In genomic region chr3:183098538-183099025, GRCh38 we compare ENCODE assay signal across 8 cellular contexts. TPM values are rescaled to one million over a fixed set of nuclear protein-coding genes. Genes with fewer than 3 reads are reported as not detected.
A peak's percentile ranks its signal among the peaks of the same experiment; 100 is the strongest.
DNase-seq lines count a peak whose midpoint lies in the region; ATAC-seq, FAIRE-seq and TF ChIP-seq lines count a peak whose summit lies in the region.

No MANE protein-coding gene starts in this region.

- H3K79me2 ChIP-seq in HepG2 (ENCODE audit: insufficient read depth, low read length): peaks cover 10% of the 10 kb centered on the region

- no peak overlapping the region for H2AFZ ChIP-seq in HepG2 (ENCODE audit: low read length)

- TF ChIP-seq RAD21 in HepG2 (CRISPR knock-in tag; IDR thresholded peaks at IDR 0.05): no peak

- peak; percentile 25 for ATAC-seq in HG03064 (IDR thresholded peaks at IDR 0.05; ENCODE audit: low read depth, unreplicated experiment)
- no peak for ATAC-seq in HepG2
- ATAC-seq in GM18861 (IDR thresholded peaks at IDR 0.05; ENCODE audit: unreplicated experiment): no peak

- TF ChIP-seq EP300 in HepG2 (IDR thresholded peaks at IDR 0.05; ENCODE audit: low read depth in 2 of 2, low read length in 2 of 2) (no peak), HepG2 (CRISPR knock-in tag; IDR thresholded peaks at IDR 0.05; ENCODE audit: borderline replicate concordance) (no peak)

- CTCF ChIA-PET in HepG2 (lab: Yijun Ruan, JAX; ENCODE audit: low intra/inter-chr PET ratio, low total read pairs): no interaction called here

- H3K27me3 ChIP-seq in adrenal gland: no peaks in the 10 kb centered on the region
- no peaks in the 10 kb centered on the region for H3K27me3 ChIP-seq in HepG2 (ENCODE audit: control insufficient read depth in 1 of 2, insufficient read depth in 2 of 2, low read length in 2 of 2)
- H3K27me3 ChIP-seq in thymus (ENCODE audit: control insufficient read depth, insufficient read depth): no peaks in the 10 kb centered on the region

- H3K9me3 ChIP-seq in adrenal gland (replicated peaks in 1 of 3) (no peaks in the 10 kb centered on the region), HepG2 (ENCODE audit: low read length) (no peaks in the 10 kb centered on the region), thymus (ENCODE audit: control insufficient read depth) (no peaks in the 10 kb centered on the region)

- TF ChIP-seq POLR2A in adrenal gland (IDR thresholded peaks at IDR 0.05) (no peak), HepG2 (IDR thresholded peaks at IDR 0.05; ENCODE audit: insufficient read depth in 1 of 2, low read depth in 2 of 2, low read length in 2 of 2) (no peak)

- 3 to 9% (median 5%) methylated on average over 7 to 8 of the region's 8 CpGs for WGBS in adrenal gland, 4 donors
- 0% methylated on average over 3 of the region's 8 CpGs for WGBS in HepG2 (ENCODE audit: low lambda C conversion rate)
- 8% methylated on average over 8 of the region's 8 CpGs for whole genome bisulfite sequencing in thymus

- no peak for TF ChIP-seq CTCF in GM13976 (IDR thresholded peaks at IDR 0.05; ENCODE audit: borderline replicate concordance, control extremely low read depth, extremely low read depth, insufficient read depth, missing control alignments)
- TF ChIP-seq CTCF in adrenal gland (IDR thresholded peaks at IDR 0.05): no peak
- no peak for TF ChIP-seq CTCF in HepG2 (CRISPR knock-in tag; IDR thresholded peaks at IDR 0.05)

- DNase-seq in GM13976 (ENCODE audit: low spot score) (peak; percentile 57), adrenal gland (no peak), HepG2 (ENCODE audit: low spot score) (no peak), ureter (ENCODE audit: low spot score) (no peak), SHP77 treated with DMSO at 0.1 percent for 48 hours (lab: John Stamatoyannopoulos, UW) (no peak)

- H3K27ac ChIP-seq in adrenal gland (peak overlapping the region; percentile 74 to 93 (median 82)), HepG2 (ENCODE audit: extremely low read length, insufficient read depth, low read length) (peak overlapping the region; percentile 68), thymus (ENCODE audit: low read depth) (peak overlapping the region; percentile 89)

- intact Hi-C loops in adrenal gland (cut with DNase I) (no loop called here), HepG2 (cut with micrococcal nuclease; ENCODE audit: unreplicated experiment) (loop anchor here (1.0 kb wide), 1 partner anchor 18 kb away; no protein-coding TSS in a partner anchor)

- no peak for FAIRE-seq in HepG2 (lab: Jason Lieb, UNC)

- H4K20me1 ChIP-seq in HepG2 (ENCODE audit: insufficient read depth, low read length): no peaks in the 10 kb centered on the region

- peaks cover 4 to 22% of the 10 kb centered on the region in 2 donors for H3K4me1 ChIP-seq in adrenal gland (replicated peaks in 1 of 2)
- H3K4me1 ChIP-seq in HepG2 (ENCODE audit: insufficient read depth, low read length): peaks cover 22% of the 10 kb centered on the region
- no peaks in the 10 kb centered on the region for H3K4me1 ChIP-seq in thymus (ENCODE audit: control insufficient read depth, insufficient read depth, low read length)

- no TSS peak for BruUV-seq in HepG2 (replicated peaks; lab: Mats Ljungman, UMichigan)

- peak overlapping the region; percentile 86 for H3K9ac ChIP-seq in HepG2 (ENCODE audit: insufficient read depth, low read depth, low read length)

- H3K4me3 ChIP-seq in adrenal gland (peak overlapping the region; percentile 48 to 77 (median 56)), HepG2 (replicated peaks in 1 of 3; ENCODE audit: insufficient read depth in 1 of 3, low read depth in 2 of 3, low read length in 3 of 3) (peak overlapping the region; percentile 75 to 92 (median 89)), thymus (ENCODE audit: low read length) (peak overlapping the region; percentile 90)

- in situ Hi-C loops in GM13976 (cut with MboI; ENCODE audit: low sequenced_read_pairs, unreplicated experiment): no loop called here
- in situ Hi-C loops in HepG2 (cut with HindIII; ENCODE audit: extremely low pct_ligation_motif_present, low pct_unique_long_range_greater_than_20kb): no loop called here

- POLR2A ChIA-PET in HepG2 (lab: Yijun Ruan, JAX): no interaction called here

- H3K36me3 ChIP-seq in adrenal gland (replicated peaks in 1 of 2) (no peaks in the 10 kb centered on the region), HepG2 (replicated peaks in 1 of 2; ENCODE audit: control insufficient read depth in 1 of 2, insufficient read depth in 2 of 2, low read length in 2 of 2) (no peaks in the 10 kb centered on the region), thymus (ENCODE audit: control insufficient read depth, insufficient read depth) (no peaks in the 10 kb centered on the region)

- H3K4me2 ChIP-seq in HepG2 (ENCODE audit: low read depth, low read length): peak overlapping the region; percentile 77

TF ChIP-seq in HepG2, 621 proteins besides CTCF, POLR2A, EP300 and RAD21:
- no peak for TF ChIP-seq ZNF562 (CRISPR knock-in tag; IDR thresholded peaks at IDR 0.05; ENCODE audit: borderline replicate concordance)
- TF ChIP-seq ZNF446 (CRISPR knock-in tag; IDR thresholded peaks at IDR 0.05): no peak
- TF ChIP-seq, protein P1, sequence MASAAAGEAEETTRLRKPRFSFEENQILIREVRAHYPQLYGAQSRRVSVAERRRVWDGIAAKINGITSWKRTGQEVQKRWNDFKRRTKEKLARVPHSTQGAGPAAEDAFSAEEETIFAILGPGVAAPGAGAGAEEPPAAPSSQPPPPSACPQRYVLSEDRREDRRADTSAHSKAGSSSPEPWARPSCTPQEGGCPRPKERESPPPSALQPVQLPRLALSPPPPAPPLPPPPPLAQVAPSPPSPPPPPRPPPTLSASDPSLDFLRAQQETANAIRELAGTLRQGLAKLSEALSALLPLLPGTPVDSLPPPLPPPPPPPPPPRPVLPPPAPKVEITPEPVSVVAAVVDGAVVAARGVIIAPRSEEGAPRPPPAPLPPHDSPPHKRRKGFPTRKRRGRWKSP (CRISPR knock-in tag; IDR thresholded peaks at IDR 0.05): 0 out of 2 replicates have a peak, but pooled peaks have one; percentile 39

RNA-seq across cellular contexts. Expression of gene MCCC1, which starts 0.7 kb away (rescaled TPM):
- total RNA-seq in adrenal gland: 100 to 1,000 TPM in 1 of 8 donors, 10 to 100 TPM in 7; 40.9 to 137 (median 53.5) TPM
- polyA plus RNA-seq in adrenal gland: 10 to 100 TPM; 47.8 to 65.7 (median 50.6) TPM
- 30.1 and 34.7 TPM in 2 replicates for total RNA-seq in HepG2 (2016; rRNA removed; fragmentation: Illumina TruSeq; extraction: Trizol)
- 11.7 and 14.0 TPM in 2 replicates for total RNA-seq in HepG2 (2016; cell fraction: cytosol; rRNA removed; fragmentation: Illumina TruSeq; extraction: Trizol; ENCODE audit: low read depth)
- total RNA-seq in HepG2 (2016; cell fraction: insoluble cytoplasmic fraction; rRNA removed; fragmentation: Illumina TruSeq; extraction: Trizol): 32.3 TPM in 2 replicates
- total RNA-seq in HepG2 (2016; cell fraction: membrane; rRNA removed; fragmentation: Illumina TruSeq; extraction: Trizol): 14.1 and 14.5 TPM in 2 replicates
- total RNA-seq in HepG2 (2016; cell fraction: nucleus; rRNA removed; fragmentation: Illumina TruSeq; extraction: Trizol): 21.7 and 28.0 TPM in 2 replicates
- polyA plus RNA-seq in HepG2 (2011; rRNA removed): 9.8 and 11.7 TPM in 2 replicates
- 9.4 and 9.6 TPM in 2 replicates for polyA plus RNA-seq in HepG2 (2011; cell fraction: cytosol; rRNA removed)
- 10.8 and 12.3 TPM in 2 replicates for polyA plus RNA-seq in HepG2 (2011; cell fraction: nucleus; rRNA removed)
- 12.0 and 19.1 TPM in 2 replicates for polyA plus RNA-seq in HepG2 (2012)
- polyA plus RNA-seq in HepG2 (2016; cell fraction: cytosol; fragmentation: Illumina TruSeq; extraction: Trizol; ENCODE audit: low read depth): 4.4 and 4.8 TPM in 2 replicates
- polyA plus RNA-seq in HepG2 (2016; cell fraction: insoluble cytoplasmic fraction; fragmentation: Illumina TruSeq; extraction: Trizol; ENCODE audit: low read depth): 29.2 and 34.5 TPM in 2 replicates
- 8.8 and 8.9 TPM in 2 replicates for polyA plus RNA-seq in HepG2 (2016; cell fraction: membrane; fragmentation: Illumina TruSeq; extraction: Trizol; ENCODE audit: low read depth)
- 28.1 and 28.7 TPM in 2 replicates for polyA plus RNA-seq in HepG2 (2016; cell fraction: nucleus; fragmentation: Illumina TruSeq; extraction: Trizol; ENCODE audit: insufficient read depth, low read depth)
- 15.9 and 19.4 TPM in 2 replicates for polyA minus RNA-seq in HepG2 (2011; rRNA and poly(A)+ RNA removed; ENCODE audit: low replicate concordance)
- polyA minus RNA-seq in HepG2 (2011; cell fraction: cytosol; rRNA and poly(A)+ RNA removed): 10.0 and 11.5 TPM in 2 replicates
- 26.1 and 31.3 TPM in 2 replicates for polyA minus RNA-seq in HepG2 (2011; cell fraction: nucleus; rRNA and poly(A)+ RNA removed)
- 43.1 TPM for polyA plus RNA-seq in thymus
- total RNA-seq in ureter: 102 TPM
